Comparison of ENCODE assay signal across 19 cellular contexts in the genomic region with DNA sequence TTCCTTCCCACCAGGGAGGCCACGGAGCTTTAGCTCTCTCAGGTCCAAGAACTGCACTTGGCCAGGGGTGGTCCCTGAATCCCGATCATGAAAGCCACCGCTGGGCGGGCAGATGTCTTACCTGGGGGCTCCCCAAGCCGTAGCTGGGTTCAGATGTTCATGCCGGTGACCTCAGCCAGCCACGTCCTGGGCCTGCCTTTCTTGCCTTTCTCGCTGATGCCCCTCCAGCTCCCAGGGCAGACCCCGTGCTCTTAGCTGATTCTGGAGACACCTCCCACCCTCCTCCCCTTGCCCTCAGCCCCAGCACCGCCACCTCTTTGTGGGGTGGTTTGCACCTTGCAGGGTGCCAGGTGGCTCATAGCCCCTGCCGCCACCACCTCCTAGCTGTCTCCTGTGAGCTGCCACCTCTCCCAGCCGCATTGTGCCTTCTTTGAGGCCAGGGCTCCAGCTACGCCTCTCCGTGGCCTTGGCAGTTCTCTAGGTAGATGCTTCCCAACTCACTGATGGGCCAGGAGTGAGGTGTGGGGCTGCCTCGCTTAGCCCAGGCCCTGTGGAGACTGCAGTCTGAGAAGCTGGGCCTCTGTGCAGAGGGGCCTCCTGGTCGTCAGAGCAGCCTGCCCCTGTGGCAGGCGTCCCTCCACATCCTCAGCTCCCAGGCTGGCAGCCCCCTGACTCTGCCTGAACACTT.
DNase-seq lines count a peak whose midpoint lies in the region; ATAC-seq and TF ChIP-seq lines count a peak whose summit lies in the region.
"Had no signal": no experiment of that assay in that cellular context is flagged by ENCODE, and none has a peak within 500 bp of the region (broad histone marks: within the 10 kb centered on the region; RNA-seq: fewer than 3 reads in every experiment).

No MANE protein-coding gene starts in this region.

- H3K9me3 ChIP-seq in WERI-Rb-1 (ENCODE audit: severe bottlenecking) (no peaks in the 10 kb centered on the region), left lung (no peaks in the 10 kb centered on the region), stomach (no peaks in the 10 kb centered on the region), gastrocnemius medialis (no peaks in the 10 kb centered on the region)
- H3K9me3 ChIP-seq: BLaER1, HAP-1 had no signal

- peak; percentile 14 for DNase-seq in activated naive CD4-positive, alpha-beta T cell treated with anti-CD3 and anti-CD28 coated beads, Interleukin-2, amount 10 ng/mL, durations not matched to agents 7 days and 5 days
- no peak for DNase-seq in activated naive CD4-positive, alpha-beta T cell treated with anti-CD3 and anti-CD28 coated beads, Interleukin-2, amount 50 U/mL, for 16 hours
- peak; percentile 2 for DNase-seq in WERI-Rb-1
- peak; percentile 19 to 68 for DNase-seq in left lung
- peak; percentile 25 for DNase-seq in stomach
- DNase-seq in NCI-H1048 (lab: John Stamatoyannopoulos, UW): no peak
- DNase-seq in OCI-M1 (lab: John Stamatoyannopoulos, UW): no peak
- DNase-seq in gastrocnemius medialis: no peak
- DNase-seq: CD8-positive, alpha-beta memory T cell; DMS79; MV-4-11; NCI-H1417 treated with DMSO at 0.1 percent for 48 hours; NCI-H2029; NCI-H2171 treated with DMSO at 0.1 percent for 48 hours; NCI-H446 treated with DMSO at 0.1 percent for 48 hours; NK-92 treated with Interleukin-12 subunit alpha and Interleukin-12 subunit beta, amount 100 ng/mL, for 24 hours had no signal

- no peak overlapping the region for H3K4me3 Mint-ChIP-seq in activated naive CD4-positive, alpha-beta T cell treated with anti-CD3 and anti-CD28 coated beads, Interleukin-2, amount 10 ng/mL, durations not matched to agents 7 days and 5 days

- H3K4me3 ChIP-seq in WERI-Rb-1 (ENCODE audit: low read depth, low read length) (no peak overlapping the region), left lung (no peak overlapping the region), stomach (no peak overlapping the region), gastrocnemius medialis (no peak overlapping the region)
- H3K4me3 ChIP-seq: BLaER1, HAP-1 had no signal

- no peak for TF ChIP-seq EP300 in stomach (IDR thresholded peaks at IDR 0.05)

- peaks cover 21% of the 10 kb centered on the region for H3K27me3 Mint-ChIP-seq in activated naive CD4-positive, alpha-beta T cell treated with anti-CD3 and anti-CD28 coated beads, Interleukin-2, amount 10 ng/mL, durations not matched to agents 7 days and 5 days

- intact Hi-C loops in left lung (cut with DNase I) (no loop called here), stomach (cut with DNase I; ENCODE audit: low total_unique reads) (no loop called here), gastrocnemius medialis (cut with DNase I; ENCODE audit: low total_unique reads) (no loop called here)

- 81 to 89% (median 82%) methylated on average over 17 of the region's 17 CpGs for WGBS in stomach, 5 donors

- TF ChIP-seq CTCF in WERI-Rb-1 (IDR thresholded peaks at IDR 0.05; ENCODE audit: low read depth, low read length) (no peak), left lung (IDR thresholded peaks at IDR 0.05) (no peak), stomach (IDR thresholded peaks at IDR 0.05) (no peak), gastrocnemius medialis (IDR thresholded peaks at IDR 0.05 in 4 of 5, conservative IDR thresholded peaks at IDR 0.05 in 1 of 5) (no peak)

- H3K36me3 Mint-ChIP-seq in activated naive CD4-positive, alpha-beta T cell treated with anti-CD3 and anti-CD28 coated beads, Interleukin-2, amount 10 ng/mL, durations not matched to agents 7 days and 5 days: no peaks in the 10 kb centered on the region
- H3K36me3 Mint-ChIP-seq: CD8-positive, alpha-beta memory T cell had no signal

- H3K27ac ChIP-seq in WERI-Rb-1 (no peak overlapping the region), left lung (no peak overlapping the region), stomach (no peak overlapping the region), gastrocnemius medialis (no peak overlapping the region)
- H3K27ac ChIP-seq: BLaER1, RWPE1 had no signal

- H3K36me3 ChIP-seq in WERI-Rb-1 (no peaks in the 10 kb centered on the region), left lung (no peaks in the 10 kb centered on the region), stomach (no peaks in the 10 kb centered on the region), gastrocnemius medialis (no peaks in the 10 kb centered on the region)
- H3K36me3 ChIP-seq: BLaER1, HAP-1 had no signal

- TF ChIP-seq POLR2A in stomach (IDR thresholded peaks at IDR 0.05) (no peak), gastrocnemius medialis (IDR thresholded peaks at IDR 0.05) (no peak)

- in situ Hi-C loops in gastrocnemius medialis (cut with MboI; ENCODE audit: low sequenced_read_pairs in 4 of 4): no loop called here

- H3K27ac Mint-ChIP-seq in activated naive CD4-positive, alpha-beta T cell treated with anti-CD3 and anti-CD28 coated beads, Interleukin-2, amount 10 ng/mL, durations not matched to agents 7 days and 5 days: no peak overlapping the region

- ATAC-seq in left lung: no peak
- ATAC-seq in gastrocnemius medialis: no peak

- H3K4me1 ChIP-seq in left lung (no peaks in the 10 kb centered on the region), stomach (no peaks in the 10 kb centered on the region), gastrocnemius medialis (no peaks in the 10 kb centered on the region)
- H3K4me1 ChIP-seq: HAP-1 had no signal

- CTCF ChIA-PET in activated naive CD4-positive, alpha-beta T cell treated with anti-CD3 and anti-CD28 coated beads, Interleukin-2, amount 10 ng/mL, durations not matched to agents 7 days and 5 days (lab: Charles Lee): no interaction called here

- H3K4me1 Mint-ChIP-seq in activated naive CD4-positive, alpha-beta T cell treated with anti-CD3 and anti-CD28 coated beads, Interleukin-2, amount 10 ng/mL, durations not matched to agents 7 days and 5 days: no peaks in the 10 kb centered on the region
- H3K4me1 Mint-ChIP-seq: CD8-positive, alpha-beta memory T cell had no signal

- H3K27me3 ChIP-seq in WERI-Rb-1 (ENCODE audit: insufficient read depth, low read depth, severe bottlenecking) (no peaks in the 10 kb centered on the region), left lung (peaks cover 0 to 48% of the 10 kb centered on the region in 2 donors), stomach (peaks cover 0 to 27% (median 0%) of the 10 kb centered on the region in 3 donors), gastrocnemius medialis (no peaks in the 10 kb centered on the region)
- H3K27me3 ChIP-seq: BLaER1 had no signal

- H3K9me3 Mint-ChIP-seq in activated naive CD4-positive, alpha-beta T cell treated with anti-CD3 and anti-CD28 coated beads, Interleukin-2, amount 10 ng/mL, durations not matched to agents 7 days and 5 days: no peaks in the 10 kb centered on the region
- H3K9me3 Mint-ChIP-seq: CD8-positive, alpha-beta memory T cell had no signal

Comparison
In these comparisons a context has a peak if more than half of its experiments do, and no peak if none do; other contexts are left out.
1. DNase-seq: peak in activated naive CD4-positive, alpha-beta T cell treated with anti-CD3 and anti-CD28 coated beads, Interleukin-2, amount 10 ng/mL, durations not matched to agents 7 days and 5 days (single experiment), WERI-Rb-1 (single experiment), left lung (2 of 2) and stomach (single experiment); none in activated naive CD4-positive, alpha-beta T cell treated with anti-CD3 and anti-CD28 coated beads, Interleukin-2, amount 50 U/mL, for 16 hours (single experiment), NCI-H1048 (single experiment), OCI-M1 (single experiment) and gastrocnemius medialis (0 of 2).